ENCODE assay signal across 15 cellular contexts in the genomic region with DNA sequence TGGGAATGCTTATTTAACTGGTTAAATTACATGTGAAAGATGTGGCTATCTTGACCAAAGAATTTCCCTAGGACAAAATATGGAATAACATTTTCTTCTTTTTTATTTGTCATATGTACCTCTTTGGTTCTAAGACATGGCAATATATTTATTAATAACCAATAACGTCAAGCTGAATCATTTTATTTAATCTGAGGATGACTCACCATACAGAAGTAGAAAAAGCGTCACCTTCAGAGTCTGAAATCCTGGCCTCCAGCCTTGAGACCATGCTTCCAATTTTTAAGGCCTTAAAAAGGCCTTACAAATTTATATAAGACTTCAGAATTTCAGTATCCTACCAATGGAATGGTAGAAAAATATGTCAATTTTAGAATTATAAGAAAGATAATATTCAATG.
DNase-seq lines count a peak whose midpoint lies in the region; ATAC-seq, FAIRE-seq and TF ChIP-seq lines count a peak whose summit lies in the region.
"Had no signal": no experiment of that assay in that cellular context is flagged by ENCODE, and none has a peak within 500 bp of the region (broad histone marks: within the 10 kb centered on the region; RNA-seq: fewer than 3 reads in every experiment).

No MANE protein-coding gene starts in this region.

- H3K4me1 ChIP-seq in PC-3 (ENCODE audit: insufficient read depth, low read length), result peaks cover 39% of the 10 kb centered on the region
- H3K4me1 ChIP-seq in mammary epithelial cell (ENCODE audit: insufficient read depth, low read length), result peaks cover 22% of the 10 kb centered on the region
- H3K4me1 ChIP-seq in keratinocyte (ENCODE audit: control insufficient read depth, extremely low read depth, insufficient read depth, low read length), result peaks cover 24% of the 10 kb centered on the region
- no peaks in the 10 kb centered on the region for H3K4me1 ChIP-seq in neural progenitor cell
- H3K4me1 ChIP-seq: BLaER1 had no signal

- no peaks in the 10 kb centered on the region for H3K36me3 Mint-ChIP-seq in neural progenitor cell
- H3K36me3 Mint-ChIP-seq: CD8-positive, alpha-beta memory T cell had no signal

- H3K9me3 Mint-ChIP-seq in neural progenitor cell, result no peaks in the 10 kb centered on the region

- POLR2A ChIA-PET in PC-3 (lab: Charles Lee; ENCODE audit: unreplicated experiment), result interaction anchor here (0.7 kb wide), 1 partner anchor 10 kb away, joined by 3 read pairs; no protein-coding TSS in a partner anchor

- H3K9me3 ChIP-seq in PC-3 (ENCODE audit: low read length) (no peaks in the 10 kb centered on the region), mammary epithelial cell (replicated peaks; ENCODE audit: insufficient read depth, low read length) (no peaks in the 10 kb centered on the region), keratinocyte (ENCODE audit: control insufficient read depth, low read depth, low read length) (no peaks in the 10 kb centered on the region), neural progenitor cell (ENCODE audit: low read depth) (no peaks in the 10 kb centered on the region)
- H3K9me3 ChIP-seq: BLaER1, Caco-2 had no signal

- no peak overlapping the region for H3K27ac Mint-ChIP-seq in neural progenitor cell
- H3K27ac Mint-ChIP-seq: CD8-positive, alpha-beta memory T cell had no signal

- H3F3A ChIP-seq in PC-3 (ENCODE audit: low read length, unreplicated experiment) (peaks cover 3% of the 10 kb centered on the region), neural progenitor cell (ENCODE audit: low read depth) (no peaks in the 10 kb centered on the region)

- CTCF ChIA-PET in PC-3 (lab: Charles Lee) (no interaction called here), mammary epithelial cell (lab: Charles Lee; ENCODE audit: low non-redundant PET) (no interaction called here)

- in situ Hi-C loops in mammary epithelial cell (cut with MboI; ENCODE audit: low sequenced_read_pairs in 2 of 2), result no loop called here

- no peak for FAIRE-seq in keratinocyte (lab: Jason Lieb, UNC)

- H3K9me1 ChIP-seq in keratinocyte (ENCODE audit: control insufficient read depth, extremely low read depth, insufficient read depth, low read length), result no peaks in the 10 kb centered on the region

- H3K27me3 Mint-ChIP-seq in neural progenitor cell (ENCODE audit: insufficient read depth, low read depth), result peaks cover 2% of the 10 kb centered on the region
- H3K27me3 Mint-ChIP-seq: CD8-positive, alpha-beta memory T cell had no signal

- peak overlapping the region; percentile 98 for H3K27ac ChIP-seq in PC-3 (ENCODE audit: low read length)
- H3K27ac ChIP-seq in mammary epithelial cell (ENCODE audit: insufficient read depth, low read depth, low read length), result peak overlapping the region; percentile 99
- H3K27ac ChIP-seq in keratinocyte (ENCODE audit: control insufficient read depth, insufficient read depth, low read length), result peak overlapping the region; percentile 77
- no peak overlapping the region for H3K27ac ChIP-seq in neural progenitor cell
- H3K27ac ChIP-seq: BLaER1 had no signal

- BruUV-seq in PC-3 (replicated peaks; lab: Mats Ljungman, UMichigan) (no TSS peak), mammary epithelial cell (replicated peaks; lab: Mats Ljungman, UMichigan) (TSS peak; percentile 98)

- 4% methylated on average over 2 of the region's 2 CpGs for WGBS in mammary epithelial cell (ENCODE audit: low coverage, missing lambda C conversion rate)

- ATAC-seq in PC-3, result peak; percentile 47

- TF ChIP-seq CTCF in PC-3 (conservative IDR thresholded peaks at IDR 0.05; ENCODE audit: low read depth, low read length), result no peak
- TF ChIP-seq CTCF in mammary epithelial cell (conservative IDR thresholded peaks at IDR 0.05 in 1 of 2, IDR thresholded peaks at IDR 0.05 in 1 of 2; ENCODE audit: extremely low read depth in 1 of 2, insufficient read depth in 1 of 2, low read depth in 1 of 2, low read length in 2 of 2), result no peak
- no peak for TF ChIP-seq CTCF in keratinocyte (optimal IDR thresholded peaks at IDR 0.05 in 1 of 3, IDR thresholded peaks at IDR 0.05 in 1 of 3, conservative IDR thresholded peaks at IDR 0.05 in 1 of 3; ENCODE audit: extremely low read depth in 1 of 3, insufficient read depth in 2 of 3, low read length in 3 of 3)
- TF ChIP-seq CTCF in neural progenitor cell (IDR thresholded peaks at IDR 0.05), result no peak

- no peaks in the 10 kb centered on the region for H3K79me2 ChIP-seq in PC-3 (ENCODE audit: low read length)
- no peaks in the 10 kb centered on the region for H3K79me2 ChIP-seq in mammary epithelial cell (ENCODE audit: insufficient read depth, low read length)
- H3K79me2 ChIP-seq in keratinocyte (ENCODE audit: control insufficient read depth, insufficient read depth, low read length), result no peaks in the 10 kb centered on the region
- no peaks in the 10 kb centered on the region for H3K79me2 ChIP-seq in neural progenitor cell (ENCODE audit: low read depth)

- DNase-seq in ELR (ENCODE audit: low read depth) (peak; percentile 18), PC-3 (peak; percentile 77), mammary epithelial cell (peak; percentile 60), keratinocyte (ENCODE audit: low read depth, low spot score) (peak; percentile 50), NCI-H2227 (lab: John Stamatoyannopoulos, UW; ENCODE audit: unreplicated experiment) (no peak), neural progenitor cell (ENCODE audit: low spot score) (no peak), iPS-NIHi7 (ENCODE audit: extremely low spot score) (no peak)
- no peak for DNase-seq in stimulated activated CD4-positive, alpha-beta T cell treated with anti-CD3 and anti-CD28 coated beads, Interleukin-2, amount 100 ng/mL, for 48 hours
- DNase-seq: AML-193; CD8-positive, alpha-beta memory T cell; DND-41; GF-D8; IMR-90 had no signal

- H3K36me3 ChIP-seq in PC-3 (ENCODE audit: low read depth, low read length) (no peaks in the 10 kb centered on the region), mammary epithelial cell (ENCODE audit: insufficient read depth, low read length) (no peaks in the 10 kb centered on the region), keratinocyte (ENCODE audit: control insufficient read depth in 2 of 2, extremely low read depth in 1 of 2, insufficient read depth in 2 of 2, low read length in 2 of 2) (no peaks in the 10 kb centered on the region), neural progenitor cell (no peaks in the 10 kb centered on the region)
- H3K36me3 ChIP-seq: BLaER1 had no signal

- no peaks in the 10 kb centered on the region for H3K27me3 ChIP-seq in PC-3 (ENCODE audit: low read length)
- H3K27me3 ChIP-seq in mammary epithelial cell (ENCODE audit: insufficient read depth, low read length), result no peaks in the 10 kb centered on the region
- H3K27me3 ChIP-seq in keratinocyte (ENCODE audit: control insufficient read depth, extremely low read depth, insufficient read depth, low read length), result no peaks in the 10 kb centered on the region
- H3K27me3 ChIP-seq in neural progenitor cell, result no peaks in the 10 kb centered on the region
- H3K27me3 ChIP-seq: BLaER1 had no signal

- dilution Hi-C loops in mammary epithelial cell (cut with HindIII; ENCODE audit: low sequenced_read_pairs) (no loop called here), keratinocyte (cut with MboI; ENCODE audit: extremely low pct_ligation_motif_present, low sequenced_read_pairs) (no loop called here)

- H2AFZ ChIP-seq in PC-3 (ENCODE audit: low read length) (no peak overlapping the region), mammary epithelial cell (ENCODE audit: low read depth, low read length) (no peak overlapping the region), keratinocyte (ENCODE audit: control insufficient read depth, low read length) (peak overlapping the region; percentile 14), neural progenitor cell (replicated peaks) (no peak overlapping the region)

- H3K4me2 ChIP-seq in PC-3 (ENCODE audit: low read length), result peak overlapping the region; percentile 84
- H3K4me2 ChIP-seq in mammary epithelial cell (ENCODE audit: insufficient read depth, low read depth, low read length), result peak overlapping the region; percentile 82
- peak overlapping the region; percentile 56 for H3K4me2 ChIP-seq in keratinocyte (ENCODE audit: control insufficient read depth, extremely low read depth, insufficient read depth, low read depth, low read length)
- no peak overlapping the region for H3K4me2 ChIP-seq in neural progenitor cell
- H3K4me2 ChIP-seq: BLaER1 had no signal

- H3K4me3 ChIP-seq in PC-3 (ENCODE audit: low read length) (peak overlapping the region; percentile 48), mammary epithelial cell (replicated peaks in 1 of 3; ENCODE audit: insufficient read depth in 1 of 3, low read depth in 2 of 3, low read length in 3 of 3) (peak overlapping the region in 1 of 3 experiments; percentile 32), keratinocyte (ENCODE audit: control insufficient read depth in 2 of 3, extremely low read depth in 1 of 3, insufficient read depth in 2 of 3, low read depth in 1 of 3, low read length in 3 of 3) (peak overlapping the region in 1 of 3 experiments; percentile 6), neural progenitor cell (no peak overlapping the region)
- H3K4me3 ChIP-seq: BLaER1 had no signal

- intact Hi-C loops in PC-3 (cut with micrococcal nuclease), result loop anchor here (5.0 to 10.0 kb wide), 3 partner anchors 128 to 649 kb away; no protein-coding TSS in a partner anchor
- intact Hi-C loops in mammary epithelial cell (cut with micrococcal nuclease), result loop anchor here (10.0 kb wide), 1 partner anchor 111 kb away; no protein-coding TSS in a partner anchor

- no peaks in the 10 kb centered on the region for H4K20me1 ChIP-seq in PC-3 (ENCODE audit: low read length)
- no peaks in the 10 kb centered on the region for H4K20me1 ChIP-seq in mammary epithelial cell (ENCODE audit: insufficient read depth, low read length)
- no peaks in the 10 kb centered on the region for H4K20me1 ChIP-seq in keratinocyte (ENCODE audit: control insufficient read depth, extremely low read depth, insufficient read depth, low read length)
- no peaks in the 10 kb centered on the region for H4K20me1 ChIP-seq in neural progenitor cell (ENCODE audit: low read depth)
- H4K20me1 ChIP-seq: BLaER1 had no signal

- H3K9me2 ChIP-seq in PC-3 (replicated peaks; ENCODE audit: low read length), result no peaks in the 10 kb centered on the region

- H3K9ac ChIP-seq in PC-3 (ENCODE audit: low read length) (peak overlapping the region; percentile 73), mammary epithelial cell (ENCODE audit: insufficient read depth, low read length) (peak overlapping the region; percentile 14), keratinocyte (ENCODE audit: control insufficient read depth, extremely low read depth, insufficient read depth, low read length) (peak overlapping the region; percentile 24), neural progenitor cell (no peak overlapping the region)
- H3K9ac ChIP-seq: BLaER1 had no signal

- H3K4me1 Mint-ChIP-seq in neural progenitor cell, result no peaks in the 10 kb centered on the region
- H3K4me1 Mint-ChIP-seq: CD8-positive, alpha-beta memory T cell had no signal

- no peak overlapping the region for H3K4me3 Mint-ChIP-seq in neural progenitor cell
- H3K4me3 Mint-ChIP-seq: CD8-positive, alpha-beta memory T cell had no signal

Comparison
In these comparisons a context has a peak if more than half of its experiments do, and no peak if none do; other contexts are left out.
1. DNase-seq: peak in ELR (single experiment), PC-3 (single experiment), mammary epithelial cell (single experiment) and keratinocyte (single experiment); none in NCI-H2227 (single experiment), stimulated activated CD4-positive, alpha-beta T cell treated with anti-CD3 and anti-CD28 coated beads, Interleukin-2, amount 100 ng/mL, for 48 hours (0 of 2), neural progenitor cell (single experiment) and iPS-NIHi7 (single experiment).